ENCODE assay signal across 8 cellular contexts in the genomic region with DNA sequence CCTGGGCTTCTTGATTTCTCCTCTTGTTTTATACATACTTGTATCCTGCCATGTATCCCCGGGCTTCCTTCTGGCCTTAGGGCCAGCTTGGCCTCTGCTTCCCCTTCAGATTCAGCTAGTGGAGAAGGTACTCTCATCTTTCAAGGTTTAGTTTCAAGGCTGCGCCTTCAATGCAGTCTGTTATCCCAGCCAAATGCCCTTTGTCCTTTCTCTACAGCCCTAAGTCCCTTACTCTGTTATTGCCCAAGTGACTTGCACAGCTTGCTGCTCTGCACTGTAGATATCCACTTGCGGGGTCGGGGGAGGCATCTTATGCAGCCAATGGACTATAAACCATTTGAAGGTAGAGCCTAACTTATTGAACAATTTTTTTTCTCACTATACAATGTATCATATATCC.
"Had no signal": no experiment of that assay in that cellular context is flagged by ENCODE, and none has a peak within 500 bp of the region (broad histone marks: within the 10 kb centered on the region; RNA-seq: fewer than 3 reads in every experiment).

No MANE protein-coding gene starts in this region.

- H2AFZ ChIP-seq: GM23338 had no signal

- H3K4me1 Mint-ChIP-seq: GM23338 had no signal

- FAIRE-seq: H1, H54, HTR-8/SVneo, K562 had no signal

- H3K27ac Mint-ChIP-seq: GM23338 had no signal

- H3K4me3 ChIP-seq: GM23338, K562 had no signal

- H3K4me2 ChIP-seq: GM23338 had no signal

- DNase-seq: H9, HCEC 1CT, IMR-90 had no signal

- ATAC-seq: GM23338, K562 had no signal

- H3K9me3 Mint-ChIP-seq: GM23338 had no signal

- H3K4me3 Mint-ChIP-seq: GM23338, H9 had no signal
